In genomic region chr9:134627417-134628353, GRCh38 we compare ENCODE assay signal across 1 cellular context.
TF ChIP-seq lines count a peak whose summit lies in the region.

No MANE protein-coding gene starts in this region.

TF ChIP-seq in HepG2, 621 proteins besides CTCF, POLR2A, EP300 and RAD21:
- TF ChIP-seq MTF1 (CRISPR knock-in tag; IDR thresholded peaks at IDR 0.05): no peak
- TF ChIP-seq, protein P1, sequence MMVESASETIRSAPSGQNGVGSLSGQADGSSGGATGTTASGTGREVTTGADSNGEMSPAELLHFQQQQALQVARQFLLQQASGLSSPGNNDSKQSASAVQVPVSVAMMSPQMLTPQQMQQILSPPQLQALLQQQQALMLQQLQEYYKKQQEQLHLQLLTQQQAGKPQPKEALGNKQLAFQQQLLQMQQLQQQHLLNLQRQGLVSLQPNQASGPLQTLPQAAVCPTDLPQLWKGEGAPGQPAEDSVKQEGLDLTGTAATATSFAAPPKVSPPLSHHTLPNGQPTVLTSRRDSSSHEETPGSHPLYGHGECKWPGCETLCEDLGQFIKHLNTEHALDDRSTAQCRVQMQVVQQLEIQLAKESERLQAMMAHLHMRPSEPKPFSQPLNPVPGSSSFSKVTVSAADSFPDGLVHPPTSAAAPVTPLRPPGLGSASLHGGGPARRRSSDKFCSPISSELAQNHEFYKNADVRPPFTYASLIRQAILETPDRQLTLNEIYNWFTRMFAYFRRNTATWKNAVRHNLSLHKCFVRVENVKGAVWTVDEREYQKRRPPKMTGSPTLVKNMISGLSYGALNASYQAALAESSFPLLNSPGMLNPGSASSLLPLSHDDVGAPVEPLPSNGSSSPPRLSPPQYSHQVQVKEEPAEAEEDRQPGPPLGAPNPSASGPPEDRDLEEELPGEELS (CRISPR knock-in tag; IDR thresholded peaks at IDR 0.05): no peak
- no peak for TF ChIP-seq MTERF4 (CRISPR knock-in tag; IDR thresholded peaks at IDR 0.05)
- TF ChIP-seq ZNF10 (CRISPR knock-in tag; IDR thresholded peaks at IDR 0.05; ENCODE audit: borderline replicate concordance, low read depth): no peak
- TF ChIP-seq SETDB1 (CRISPR knock-in tag; IDR thresholded peaks at IDR 0.05; ENCODE audit: borderline replicate concordance): no peak
- TF ChIP-seq, protein P2, sequence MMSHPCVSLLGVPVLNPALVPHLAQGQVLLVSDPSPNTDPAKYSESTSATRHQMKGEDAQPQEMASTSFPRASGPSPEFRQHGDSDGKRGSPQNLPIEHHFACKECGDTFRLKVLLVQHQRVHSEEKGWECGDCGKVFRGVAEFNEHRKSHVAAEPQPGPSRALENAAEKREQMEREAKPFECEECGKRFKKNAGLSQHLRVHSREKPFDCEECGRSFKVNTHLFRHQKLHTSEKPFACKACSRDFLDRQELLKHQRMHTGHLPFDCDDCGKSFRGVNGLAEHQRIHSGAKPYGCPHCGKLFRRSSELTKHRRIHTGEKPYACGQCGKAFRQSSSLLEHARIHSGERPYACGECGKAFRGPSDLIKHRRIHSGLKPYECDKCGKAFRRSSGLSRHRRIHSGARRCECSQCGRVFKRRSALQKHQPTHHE (CRISPR knock-in tag; IDR thresholded peaks at IDR 0.05; ENCODE audit: borderline replicate concordance): no peak
- TF ChIP-seq ZNF3 (CRISPR knock-in tag; IDR thresholded peaks at IDR 0.05): no peak
- no peak for TF ChIP-seq ZNF639 (CRISPR knock-in tag; conservative IDR thresholded peaks at IDR 0.05)
- TF ChIP-seq, protein P3, sequence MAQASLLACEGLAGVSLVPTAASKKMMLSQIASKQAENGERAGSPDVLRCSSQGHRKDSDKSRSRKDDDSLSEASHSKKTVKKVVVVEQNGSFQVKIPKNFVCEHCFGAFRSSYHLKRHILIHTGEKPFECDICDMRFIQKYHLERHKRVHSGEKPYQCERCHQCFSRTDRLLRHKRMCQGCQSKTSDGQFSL (CRISPR knock-in tag; IDR thresholded peaks at IDR 0.05): no peak
- no peak for TF ChIP-seq SALL2 (CRISPR knock-in tag; IDR thresholded peaks at IDR 0.05)
- TF ChIP-seq YEATS4 (CRISPR knock-in tag; IDR thresholded peaks at IDR 0.05; ENCODE audit: borderline replicate concordance): no peak
- TF ChIP-seq, protein P4, sequence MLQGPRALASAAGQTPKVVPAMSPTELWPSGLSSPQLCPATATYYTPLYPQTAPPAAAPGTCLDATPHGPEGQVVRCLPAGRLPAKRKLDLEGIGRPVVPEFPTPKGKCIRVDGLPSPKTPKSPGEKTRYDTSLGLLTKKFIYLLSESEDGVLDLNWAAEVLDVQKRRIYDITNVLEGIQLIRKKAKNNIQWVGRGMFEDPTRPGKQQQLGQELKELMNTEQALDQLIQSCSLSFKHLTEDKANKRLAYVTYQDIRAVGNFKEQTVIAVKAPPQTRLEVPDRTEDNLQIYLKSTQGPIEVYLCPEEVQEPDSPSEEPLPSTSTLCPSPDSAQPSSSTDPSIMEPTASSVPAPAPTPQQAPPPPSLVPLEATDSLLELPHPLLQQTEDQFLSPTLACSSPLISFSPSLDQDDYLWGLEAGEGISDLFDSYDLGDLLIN (CRISPR knock-in tag; IDR thresholded peaks at IDR 0.05; ENCODE audit: borderline replicate concordance): no peak
